ENCODE assay signal across 8 cellular contexts in the genomic region with DNA sequence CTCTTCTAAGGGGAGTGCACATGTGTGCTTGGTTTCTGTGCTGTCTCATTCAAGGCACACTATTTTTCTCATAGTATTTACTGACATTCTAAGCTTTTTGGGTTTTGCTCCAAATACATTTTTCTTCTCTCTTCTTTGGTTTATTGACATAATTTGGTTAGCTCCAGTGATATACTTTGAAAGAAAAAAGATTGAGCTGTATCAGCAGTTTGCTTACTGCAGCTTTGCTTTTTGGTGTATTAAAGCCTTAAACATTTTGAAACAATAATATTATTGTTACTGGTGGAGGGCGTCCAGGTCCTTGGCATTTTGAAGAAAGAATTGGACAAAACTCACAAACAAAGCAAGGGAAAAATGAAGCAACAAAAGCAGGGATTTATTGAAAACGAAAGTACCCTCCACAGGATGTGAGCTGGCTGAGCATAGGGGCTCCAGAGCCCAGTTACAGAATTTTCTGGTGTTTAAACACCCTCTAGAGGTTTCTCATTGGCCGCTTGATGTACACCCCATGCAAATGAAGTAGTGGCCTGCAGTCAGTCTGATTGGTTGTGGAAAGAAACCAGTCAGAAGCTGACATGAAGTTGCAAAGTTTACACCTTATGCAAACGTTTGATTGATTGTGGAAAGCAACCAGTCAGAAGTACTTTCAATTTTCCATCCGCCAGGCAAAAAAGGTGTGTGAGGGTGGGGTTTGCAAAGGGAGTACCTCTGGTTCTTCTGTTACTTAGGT.
DNase-seq lines count a peak whose midpoint lies in the region; ATAC-seq and TF ChIP-seq lines count a peak whose summit lies in the region.

No MANE protein-coding gene starts in this region.

- no peaks in the 10 kb centered on the region for H3K27me3 Mint-ChIP-seq in stimulated activated memory B cell treated with anti-CD40 and anti-IgM and Interleukin-4, amounts not matched to agents 10 μg/mL and 1 μg/mL and 100 μg/mL, for 72 hours

- no peak overlapping the region for H3K27ac Mint-ChIP-seq in stimulated activated memory B cell treated with anti-CD40 and anti-IgM and Interleukin-4, amounts not matched to agents 10 μg/mL and 1 μg/mL and 100 μg/mL, for 72 hours

- H3K4me3 ChIP-seq in choroid plexus epithelial cell (ENCODE audit: low read depth, low read length), result peak overlapping the region; percentile 52

- H3K4me3 Mint-ChIP-seq in stimulated activated memory B cell treated with anti-CD40 and anti-IgM and Interleukin-4, amounts not matched to agents 10 μg/mL and 1 μg/mL and 100 μg/mL, for 72 hours, result no peak overlapping the region

- no peak for ATAC-seq in stimulated activated memory B cell treated with anti-CD40 and anti-IgM and Interleukin-4, amounts not matched to agents 10 μg/mL and 1 μg/mL and 100 μg/mL, for 72 hours
- no peak for ATAC-seq in HG03135 (IDR thresholded peaks at IDR 0.05; ENCODE audit: unreplicated experiment)

- no peaks in the 10 kb centered on the region for H3K4me1 Mint-ChIP-seq in stimulated activated memory B cell treated with anti-CD40 and anti-IgM and Interleukin-4, amounts not matched to agents 10 μg/mL and 1 μg/mL and 100 μg/mL, for 72 hours

- DNase-seq in Caki2 (ENCODE audit: low read depth) (peak; percentile 55), NCI-H748 (lab: John Stamatoyannopoulos, UW; ENCODE audit: unreplicated experiment) (peak; percentile 65), choroid plexus epithelial cell (ENCODE audit: low read depth) (peak; percentile 96), midbrain (lab: John Stamatoyannopoulos, UW) (peak; percentile 69), ecto neural progenitor cell (ENCODE audit: low spot score) (no peak)
- no peak for DNase-seq in activated effector memory CD4-positive, alpha-beta T cell treated with anti-CD3 and anti-CD28 coated beads, Interleukin-2, amount 50 U/mL, for 16 hours

- peaks cover 4% of the 10 kb centered on the region for H3K36me3 Mint-ChIP-seq in stimulated activated memory B cell treated with anti-CD40 and anti-IgM and Interleukin-4, amounts not matched to agents 10 μg/mL and 1 μg/mL and 100 μg/mL, for 72 hours

- TF ChIP-seq CTCF in choroid plexus epithelial cell (conservative IDR thresholded peaks at IDR 0.05; ENCODE audit: low read depth, low read length), result no peak

- in situ Hi-C loops in Caki2 (cut with HindIII; ENCODE audit: low pct_unique_long_range_greater_than_20kb, low sequenced_read_pairs), result no loop called here

- peaks cover 7% of the 10 kb centered on the region for H3K9me3 Mint-ChIP-seq in stimulated activated memory B cell treated with anti-CD40 and anti-IgM and Interleukin-4, amounts not matched to agents 10 μg/mL and 1 μg/mL and 100 μg/mL, for 72 hours

Comparison
In these comparisons a context has a peak if more than half of its experiments do, and no peak if none do; other contexts are left out.
1. DNase-seq: peak in Caki2 (single experiment), NCI-H748 (single experiment), choroid plexus epithelial cell (single experiment) and midbrain (single experiment); none in ecto neural progenitor cell (single experiment) and activated effector memory CD4-positive, alpha-beta T cell treated with anti-CD3 and anti-CD28 coated beads, Interleukin-2, amount 50 U/mL, for 16 hours (single experiment).